Comparison of ENCODE assay signal across 8 cellular contexts in genomic region chr11:66068923-66069714, GRCh38. TPM values are rescaled to one million over a fixed set of nuclear protein-coding genes. Genes with fewer than 3 reads are reported as not detected.
DNase-seq lines count a peak whose midpoint lies in the region; ATAC-seq and TF ChIP-seq lines count a peak whose summit lies in the region.

No MANE protein-coding gene starts in this region.

- peaks cover 46% of the 10 kb centered on the region for H3K36me3 ChIP-seq in muscle layer of colon (ENCODE audit: insufficient read depth, low read length)
- peaks cover 52% of the 10 kb centered on the region for H3K36me3 ChIP-seq in upper lobe of right lung

- peaks cover 34% of the 10 kb centered on the region for H3K4me1 ChIP-seq in muscle layer of colon (ENCODE audit: insufficient read depth, low read length)
- peaks cover 26% of the 10 kb centered on the region for H3K4me1 ChIP-seq in upper lobe of right lung

- peak overlapping the region; percentile 73 for H3K4me3 Mint-ChIP-seq in activated CD4-positive, alpha-beta memory T cell treated with anti-CD3 and anti-CD28 coated beads for 36 hours

- POLR2A ChIA-PET in activated CD4-positive, alpha-beta memory T cell treated with anti-CD3 and anti-CD28 coated beads for 36 hours (lab: Charles Lee) = interaction anchor here (0.7 to 4.1 kb wide), 7 partner anchors 8 to 58 kb away, joined by 3 to 32 read pairs (median 4); partner anchors contain the start of gene SF3B2

- peak overlapping the region; percentile 71 for H3K27ac ChIP-seq in muscle layer of colon (ENCODE audit: low read depth, low read length)
- H3K27ac ChIP-seq in upper lobe of right lung = peak overlapping the region; percentile 93

- intact Hi-C loops in activated CD4-positive, alpha-beta memory T cell treated with anti-CD3 and anti-CD28 coated beads for 36 hours (cut with micrococcal nuclease) = loop anchor here (1.0 to 5.0 kb wide), 5 partner anchors 11 to 65 kb away; partner anchors contain the start of gene SF3B2
- intact Hi-C loops in upper lobe of right lung (cut with DNase I) = loop anchor here (10.0 kb wide), 1 partner anchor 66 kb away; no protein-coding TSS in a partner anchor

- H3K27me3 ChIP-seq in muscle layer of colon (ENCODE audit: control insufficient read depth in 1 of 2, insufficient read depth in 2 of 2, low read length in 2 of 2) = no peaks in the 10 kb centered on the region
- H3K27me3 ChIP-seq in upper lobe of right lung = no peaks in the 10 kb centered on the region

- ATAC-seq in esophagus mucosa = peak; percentile 41
- ATAC-seq in upper lobe of right lung = peak; percentile 45
- ATAC-seq in GM21526 (IDR thresholded peaks at IDR 0.05; ENCODE audit: low FRiP score, unreplicated experiment) = no peak

- peak overlapping the region; percentile 96 for H3K27ac Mint-ChIP-seq in activated CD4-positive, alpha-beta memory T cell treated with anti-CD3 and anti-CD28 coated beads for 36 hours

- H3K4me1 Mint-ChIP-seq in activated CD4-positive, alpha-beta memory T cell treated with anti-CD3 and anti-CD28 coated beads for 36 hours (ENCODE audit: low read depth) = peaks cover 58% of the 10 kb centered on the region

- TF ChIP-seq CTCF in upper lobe of right lung (IDR thresholded peaks at IDR 0.05) = peak; percentile 4

- CTCF ChIA-PET in activated CD4-positive, alpha-beta memory T cell treated with anti-CD3 and anti-CD28 coated beads for 36 hours (lab: Charles Lee) = interaction anchor here (0.6 to 5.9 kb wide), 27 partner anchors 10 to 363 kb away, joined by 3 to 101 read pairs (median 4); partner anchors contain the start of genes MUS81 and SF3B2

- peak; percentile 8 for TF ChIP-seq POLR2A in GM15510 (IDR thresholded peaks at IDR 0.05; ENCODE audit: borderline replicate concordance, extremely low read depth, insufficient read length)

- H3K9me3 ChIP-seq in muscle layer of colon (ENCODE audit: low read length) (no peaks in the 10 kb centered on the region), upper lobe of right lung (no peaks in the 10 kb centered on the region)

- no peaks in the 10 kb centered on the region for H3K27me3 Mint-ChIP-seq in activated CD4-positive, alpha-beta memory T cell treated with anti-CD3 and anti-CD28 coated beads for 36 hours

- peaks cover 69% of the 10 kb centered on the region for H3K36me3 Mint-ChIP-seq in activated CD4-positive, alpha-beta memory T cell treated with anti-CD3 and anti-CD28 coated beads for 36 hours

- no peaks in the 10 kb centered on the region for H3K9me3 Mint-ChIP-seq in activated CD4-positive, alpha-beta memory T cell treated with anti-CD3 and anti-CD28 coated beads for 36 hours

- DNase-seq in AG08396 (ENCODE audit: low spot score) (peak; percentile 64), Kasumi-1 (lab: John Stamatoyannopoulos, UW) (peak; percentile 32 to 60), upper lobe of right lung (no peak)
- DNase-seq in activated CD4-positive, alpha-beta memory T cell treated with anti-CD3 and anti-CD28 coated beads for 36 hours = peak; percentile 72

- peak overlapping the region; percentile 34 for H3K9ac ChIP-seq in muscle layer of colon (ENCODE audit: low read length)

- H3K4me3 ChIP-seq in muscle layer of colon (ENCODE audit: low read depth in 1 of 2, low read length in 2 of 2) (peak overlapping the region; percentile 38 to 83), upper lobe of right lung (peak overlapping the region; percentile 63)

RNA-seq across cellular contexts. Expression of gene PACS1, which starts 1.0 kb away (rescaled TPM):
- total RNA-seq in activated CD4-positive, alpha-beta memory T cell treated with anti-CD3 and anti-CD28 coated beads for 36 hours = 10 to 100 TPM; 82.0 to 84.1 TPM
- total RNA-seq in esophagus mucosa (41.7 TPM), upper lobe of right lung (55.9 TPM)

RNA-seq across cellular contexts. Expression of gene SF3B2, which starts 17.0 kb away (rescaled TPM):
- total RNA-seq in activated CD4-positive, alpha-beta memory T cell treated with anti-CD3 and anti-CD28 coated beads for 36 hours = 100 to 1,000 TPM; 271 to 274 TPM
- total RNA-seq in esophagus mucosa (76.7 TPM), upper lobe of right lung (149 TPM)

RNA-seq across cellular contexts. Expression of gene GAL3ST3, which starts 20.2 kb away (rescaled TPM):
- not detected for total RNA-seq in activated CD4-positive, alpha-beta memory T cell treated with anti-CD3 and anti-CD28 coated beads for 36 hours
- total RNA-seq in esophagus mucosa (not detected), upper lobe of right lung (not detected)

RNA-seq across cellular contexts. Expression of gene CATSPER1, which starts 42.8 kb away (rescaled TPM):
- not detected for total RNA-seq in activated CD4-positive, alpha-beta memory T cell treated with anti-CD3 and anti-CD28 coated beads for 36 hours
- total RNA-seq in esophagus mucosa (not detected), upper lobe of right lung (3.4 TPM)

RNA-seq across cellular contexts. Expression of gene CST6, which starts 57.3 kb away (rescaled TPM):
- not detected for total RNA-seq in activated CD4-positive, alpha-beta memory T cell treated with anti-CD3 and anti-CD28 coated beads for 36 hours
- total RNA-seq in esophagus mucosa (9.2 TPM), upper lobe of right lung (23.7 TPM)
